16 cellular contexts compared by ENCODE assay signal in the genomic region with DNA sequence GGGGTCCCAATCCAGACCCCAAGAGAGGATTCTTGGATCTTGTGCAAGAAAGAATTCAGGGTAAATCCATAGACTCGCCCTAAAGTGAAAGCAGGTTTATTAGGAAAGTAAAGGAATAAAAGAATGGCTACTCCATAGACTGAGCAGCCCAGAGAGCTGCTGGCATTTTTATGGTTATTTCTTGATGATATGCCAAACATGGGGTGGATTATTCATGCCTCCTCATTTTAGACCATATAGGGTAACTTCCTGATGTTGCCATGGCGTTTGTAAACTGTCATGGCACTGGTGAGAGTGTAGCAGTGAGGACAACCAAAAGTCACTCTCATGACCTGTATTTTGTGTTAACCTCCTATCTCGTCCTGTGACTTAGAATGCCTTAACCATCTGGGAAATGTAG.
"Had no signal": no experiment of that assay in that cellular context is flagged by ENCODE, and none has a peak within 500 bp of the region (broad histone marks: within the 10 kb centered on the region; RNA-seq: fewer than 3 reads in every experiment).

No MANE protein-coding gene starts in this region.

- H3K27me3 ChIP-seq: dorsolateral prefrontal cortex, esophagus squamous epithelium, heart left ventricle, suprapubic skin had no signal

- H3K4me3 ChIP-seq: dorsolateral prefrontal cortex, esophagus squamous epithelium, heart left ventricle, suprapubic skin had no signal

- H2AFZ ChIP-seq: parathyroid adenoma had no signal

- H3K27me3 Mint-ChIP-seq: activated B cell treated with CpG ODN at 0.5 μM for 24 hours; activated CD4-positive, alpha-beta T cell treated with anti-CD3 and anti-CD28 coated beads, Interleukin-2, amount 10 ng/mL, durations not matched to agents 7 days and 5 days; activated CD8-positive, alpha-beta memory T cell treated with anti-CD3 and anti-CD28 coated beads, Interleukin-2, amount 10 ng/mL, durations not matched to agents 7 days and 5 days; activated T-cell treated with anti-CD3 and anti-CD28 coated beads, Interleukin-2, amount 50 U/mL, for 24 hours had no signal

- DNase-seq: activated B cell treated with CpG ODN at 0.5 μM for 24 hours; activated CD4-positive, alpha-beta T cell treated with anti-CD3 and anti-CD28 coated beads, Interleukin-2, amount 10 ng/mL, durations not matched to agents 7 days and 5 days; activated CD8-positive, alpha-beta memory T cell treated with anti-CD3 and anti-CD28 coated beads, Interleukin-2, amount 10 ng/mL, durations not matched to agents 7 days and 5 days; activated gamma-delta T cell; activated T-cell treated with anti-CD3 and anti-CD28 coated beads, Interleukin-2, amount 50 U/mL, for 24 hours; aorta; dorsolateral prefrontal cortex; esophagus squamous epithelium; foreskin fibroblast; heart left ventricle; stimulated activated CD4-positive, alpha-beta T cell treated with anti-CD3 and anti-CD28 coated beads, Interleukin-4, amount 100 ng/mL, for 1 hour; stimulated activated CD8-positive, alpha-beta memory T cell treated with anti-CD3 and anti-CD28 coated beads, Interleukin-4, amount 100 ng/mL, for 48 hours; stimulated activated naive CD8-positive, alpha-beta T cell treated with anti-CD3 and anti-CD28 coated beads, Interleukin-15, Interleukin-2, amounts not matched to agents 100 U/mL and 50 U/mL, for 24 hours had no signal

- H3K9me3 ChIP-seq: esophagus squamous epithelium, suprapubic skin had no signal

- H3K4me3 Mint-ChIP-seq: activated B cell treated with CpG ODN at 0.5 μM for 24 hours; activated CD4-positive, alpha-beta T cell treated with anti-CD3 and anti-CD28 coated beads, Interleukin-2, amount 10 ng/mL, durations not matched to agents 7 days and 5 days; activated CD8-positive, alpha-beta memory T cell treated with anti-CD3 and anti-CD28 coated beads, Interleukin-2, amount 10 ng/mL, durations not matched to agents 7 days and 5 days; activated T-cell treated with anti-CD3 and anti-CD28 coated beads, Interleukin-2, amount 50 U/mL, for 24 hours; T-helper 1 cell treated with Interleukin-12 subunit alpha and Interleukin-12 subunit beta and Interleukin-4 antibody, amounts not matched to agents 30 μg/mL and 1 μg/mL, for 36 hours had no signal

- H3K4me1 ChIP-seq: parathyroid adenoma had no signal

- H3K36me3 Mint-ChIP-seq: activated CD8-positive, alpha-beta memory T cell treated with anti-CD3 and anti-CD28 coated beads, Interleukin-2, amount 10 ng/mL, durations not matched to agents 7 days and 5 days had no signal

- H3K27ac Mint-ChIP-seq: activated B cell treated with CpG ODN at 0.5 μM for 24 hours; activated CD4-positive, alpha-beta T cell treated with anti-CD3 and anti-CD28 coated beads, Interleukin-2, amount 10 ng/mL, durations not matched to agents 7 days and 5 days; activated CD8-positive, alpha-beta memory T cell treated with anti-CD3 and anti-CD28 coated beads, Interleukin-2, amount 10 ng/mL, durations not matched to agents 7 days and 5 days; activated T-cell treated with anti-CD3 and anti-CD28 coated beads, Interleukin-2, amount 50 U/mL, for 24 hours; T-helper 1 cell treated with Interleukin-12 subunit alpha and Interleukin-12 subunit beta and Interleukin-4 antibody, amounts not matched to agents 30 μg/mL and 1 μg/mL, for 36 hours had no signal

- H3K79me2 ChIP-seq: parathyroid adenoma had no signal

- H3K9ac ChIP-seq: parathyroid adenoma had no signal

- H3K27ac ChIP-seq: heart left ventricle, parathyroid adenoma, suprapubic skin had no signal

- H3K36me3 ChIP-seq: esophagus squamous epithelium, heart left ventricle, suprapubic skin had no signal

- ATAC-seq: activated CD8-positive, alpha-beta memory T cell treated with anti-CD3 and anti-CD28 coated beads, Interleukin-2, amount 10 ng/mL, durations not matched to agents 7 days and 5 days; heart left ventricle; stimulated activated naive CD8-positive, alpha-beta T cell treated with anti-CD3 and anti-CD28 coated beads, Interleukin-15, Interleukin-2, amounts not matched to agents 100 U/mL and 50 U/mL, for 24 hours had no signal

- H3K9me3 Mint-ChIP-seq: activated B cell treated with CpG ODN at 0.5 μM for 24 hours; activated CD4-positive, alpha-beta T cell treated with anti-CD3 and anti-CD28 coated beads, Interleukin-2, amount 10 ng/mL, durations not matched to agents 7 days and 5 days; activated T-cell treated with anti-CD3 and anti-CD28 coated beads, Interleukin-2, amount 50 U/mL, for 24 hours; T-helper 1 cell treated with Interleukin-12 subunit alpha and Interleukin-12 subunit beta and Interleukin-4 antibody, amounts not matched to agents 30 μg/mL and 1 μg/mL, for 36 hours had no signal

- H3K4me1 Mint-ChIP-seq: activated B cell treated with CpG ODN at 0.5 μM for 24 hours; activated CD4-positive, alpha-beta T cell treated with anti-CD3 and anti-CD28 coated beads, Interleukin-2, amount 10 ng/mL, durations not matched to agents 7 days and 5 days had no signal
